Comparison of ENCODE assay signal across 1 cellular context in the genomic region with DNA sequence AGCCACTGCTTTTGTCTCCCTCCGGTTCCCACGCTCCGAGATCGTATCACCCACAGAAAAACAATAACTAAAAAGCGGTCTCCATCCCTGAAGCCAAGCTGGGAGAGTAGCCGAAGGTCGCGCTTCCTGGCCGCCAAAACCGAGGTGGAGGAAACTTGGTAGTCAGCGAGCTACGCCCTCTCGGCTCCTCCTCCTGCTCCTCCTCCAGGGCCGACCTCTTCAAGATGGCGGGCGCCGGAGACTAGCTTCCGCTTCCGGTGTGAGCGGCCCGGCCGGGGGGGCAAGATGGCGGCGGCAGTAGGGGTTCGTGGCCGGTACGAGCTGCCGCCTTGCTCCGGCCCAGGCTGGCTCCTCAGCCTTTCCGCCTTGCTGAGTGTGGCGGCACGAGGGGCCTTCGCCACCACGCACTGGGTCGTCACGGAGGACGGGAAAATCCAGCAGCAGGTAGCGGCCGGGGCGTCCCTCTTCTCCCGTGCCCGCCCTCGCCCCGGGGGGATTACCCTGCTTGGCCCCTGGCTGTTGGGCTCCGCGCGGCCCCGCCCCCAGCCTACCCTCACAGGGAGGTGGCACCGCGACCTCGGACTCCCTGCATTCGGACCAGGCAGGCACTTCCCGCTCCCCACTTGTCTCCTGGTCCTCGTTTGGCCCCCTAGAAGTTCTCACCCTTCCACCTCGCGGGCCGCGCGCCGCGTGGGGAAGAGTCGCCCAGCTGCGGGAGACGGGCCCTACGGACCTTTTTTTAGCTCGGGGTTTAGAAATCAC.
TF ChIP-seq lines count a peak whose summit lies in the region.

A gene with protein sequence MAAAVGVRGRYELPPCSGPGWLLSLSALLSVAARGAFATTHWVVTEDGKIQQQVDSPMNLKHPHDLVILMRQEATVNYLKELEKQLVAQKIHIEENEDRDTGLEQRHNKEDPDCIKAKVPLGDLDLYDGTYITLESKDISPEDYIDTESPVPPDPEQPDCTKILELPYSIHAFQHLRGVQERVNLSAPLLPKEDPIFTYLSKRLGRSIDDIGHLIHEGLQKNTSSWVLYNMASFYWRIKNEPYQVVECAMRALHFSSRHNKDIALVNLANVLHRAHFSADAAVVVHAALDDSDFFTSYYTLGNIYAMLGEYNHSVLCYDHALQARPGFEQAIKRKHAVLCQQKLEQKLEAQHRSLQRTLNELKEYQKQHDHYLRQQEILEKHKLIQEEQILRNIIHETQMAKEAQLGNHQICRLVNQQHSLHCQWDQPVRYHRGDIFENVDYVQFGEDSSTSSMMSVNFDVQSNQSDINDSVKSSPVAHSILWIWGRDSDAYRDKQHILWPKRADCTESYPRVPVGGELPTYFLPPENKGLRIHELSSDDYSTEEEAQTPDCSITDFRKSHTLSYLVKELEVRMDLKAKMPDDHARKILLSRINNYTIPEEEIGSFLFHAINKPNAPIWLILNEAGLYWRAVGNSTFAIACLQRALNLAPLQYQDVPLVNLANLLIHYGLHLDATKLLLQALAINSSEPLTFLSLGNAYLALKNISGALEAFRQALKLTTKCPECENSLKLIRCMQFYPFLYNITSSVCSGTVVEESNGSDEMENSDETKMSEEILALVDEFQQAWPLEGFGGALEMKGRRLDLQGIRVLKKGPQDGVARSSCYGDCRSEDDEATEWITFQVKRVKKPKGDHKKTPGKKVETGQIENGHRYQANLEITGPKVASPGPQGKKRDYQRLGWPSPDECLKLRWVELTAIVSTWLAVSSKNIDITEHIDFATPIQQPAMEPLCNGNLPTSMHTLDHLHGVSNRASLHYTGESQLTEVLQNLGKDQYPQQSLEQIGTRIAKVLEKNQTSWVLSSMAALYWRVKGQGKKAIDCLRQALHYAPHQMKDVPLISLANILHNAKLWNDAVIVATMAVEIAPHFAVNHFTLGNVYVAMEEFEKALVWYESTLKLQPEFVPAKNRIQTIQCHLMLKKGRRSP (plus strand): TSS at position 251 of the 762 bp plus-strand sequence. CDS start 35 bp downstream, at position 286.

TF ChIP-seq in HCT116, 20 proteins besides CTCF, POLR2A, EP300 and RAD21 (continued from another document):
- TF ChIP-seq, protein P1, sequence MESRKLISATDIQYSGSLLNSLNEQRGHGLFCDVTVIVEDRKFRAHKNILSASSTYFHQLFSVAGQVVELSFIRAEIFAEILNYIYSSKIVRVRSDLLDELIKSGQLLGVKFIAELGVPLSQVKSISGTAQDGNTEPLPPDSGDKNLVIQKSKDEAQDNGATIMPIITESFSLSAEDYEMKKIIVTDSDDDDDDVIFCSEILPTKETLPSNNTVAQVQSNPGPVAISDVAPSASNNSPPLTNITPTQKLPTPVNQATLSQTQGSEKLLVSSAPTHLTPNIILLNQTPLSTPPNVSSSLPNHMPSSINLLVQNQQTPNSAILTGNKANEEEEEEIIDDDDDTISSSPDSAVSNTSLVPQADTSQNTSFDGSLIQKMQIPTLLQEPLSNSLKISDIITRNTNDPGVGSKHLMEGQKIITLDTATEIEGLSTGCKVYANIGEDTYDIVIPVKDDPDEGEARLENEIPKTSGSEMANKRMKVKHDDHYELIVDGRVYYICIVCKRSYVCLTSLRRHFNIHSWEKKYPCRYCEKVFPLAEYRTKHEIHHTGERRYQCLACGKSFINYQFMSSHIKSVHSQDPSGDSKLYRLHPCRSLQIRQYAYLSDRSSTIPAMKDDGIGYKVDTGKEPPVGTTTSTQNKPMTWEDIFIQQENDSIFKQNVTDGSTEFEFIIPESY (IDR thresholded peaks at IDR 0.05; ENCODE audit: extremely low read depth, insufficient replicate concordance, low read length): no peak
